ENCODE assay signal across 23 cellular contexts in genomic region chr4:159210975-159211374, GRCh38.
DNase-seq lines count a peak whose midpoint lies in the region; ATAC-seq and TF ChIP-seq lines count a peak whose summit lies in the region.
"Had no signal": no experiment of that assay in that cellular context is flagged by ENCODE, and none has a peak within 500 bp of the region (broad histone marks: within the 10 kb centered on the region; RNA-seq: fewer than 3 reads in every experiment).

No MANE protein-coding gene starts in this region.

- WGBS in IMR-90 (ENCODE audit: extremely low coverage in 2 of 2, insufficient read length in 1 of 2), 2 experiments, result 100% methylated on average over 1 of the region's 3 CpGs; no CpG with 5 or more reads in 1 of the 2 experiments
- no CpG with 5 or more reads among the region's 3 CpGs for WGBS in mesendoderm (ENCODE audit: extremely low coverage, insufficient coverage, low lambda C conversion rate)

- H3K79me2 ChIP-seq in mesendoderm (ENCODE audit: control insufficient read depth, insufficient read depth, low read length), result peaks cover 3% of the 10 kb centered on the region

- TF ChIP-seq CTCF in cardiac muscle cell (IDR thresholded peaks at IDR 0.05; ENCODE audit: low read depth, low read length), result no peak
- TF ChIP-seq CTCF in IMR-90 (conservative IDR thresholded peaks at IDR 0.05; ENCODE audit: low read depth, low read length), result no peak

- POLR2A ChIA-PET in IMR-90 (lab: Charles Lee; ENCODE audit: unreplicated experiment), result no interaction called here

- 0 out of 2 replicates have a peak, but pooled peaks cover 5% of the 10 kb centered on the region for H3K9me1 ChIP-seq in IMR-90 (ENCODE audit: insufficient read depth, low read length)

- H2AFZ ChIP-seq in IMR-90 (replicated peaks; ENCODE audit: low read length, poor library complexity), result no peak overlapping the region
- H2AFZ ChIP-seq: PC-9 had no signal

- no peak overlapping the region for H3K18ac ChIP-seq in IMR-90 (ENCODE audit: low read depth, low read length)
- no peak overlapping the region for H3K18ac ChIP-seq in mesendoderm (ENCODE audit: low read length)

- CTCF ChIA-PET in IMR-90 (lab: Yijun Ruan, JAX), result no interaction called here

- H3K14ac ChIP-seq in IMR-90 (replicated peaks; ENCODE audit: low read depth, low read length), result no peak overlapping the region

- H3K27ac ChIP-seq in cardiac muscle cell (peak overlapping the region; percentile 58), IMR-90 (ENCODE audit: insufficient read depth, low read length) (no peak overlapping the region), mesendoderm (ENCODE audit: low read depth, low read length) (no peak overlapping the region), skeletal muscle tissue (ENCODE audit: low read depth, low read length) (peak overlapping the region; percentile 23)
- H3K27ac ChIP-seq: HL-60, PC-9, SJSA1 had no signal

- no peak for TF ChIP-seq RAD21 in IMR-90 (IDR thresholded peaks at IDR 0.05; ENCODE audit: low read length)

- no peak overlapping the region for H4K8ac ChIP-seq in IMR-90 (ENCODE audit: low read depth in 2 of 2, low read length in 2 of 2)
- no peak overlapping the region for H4K8ac ChIP-seq in mesendoderm (ENCODE audit: low read depth, low read length)

- H3K4me1 ChIP-seq in cardiac muscle cell (ENCODE audit: low read depth) (peaks cover 45% of the 10 kb centered on the region), IMR-90 (ENCODE audit: control insufficient read depth, insufficient read depth, low read length) (peaks cover 3% of the 10 kb centered on the region), mesendoderm (ENCODE audit: control insufficient read depth, low read depth, low read length) (no peaks in the 10 kb centered on the region), skeletal muscle tissue (ENCODE audit: control insufficient read depth in 3 of 3, insufficient read depth in 3 of 3, low read length in 3 of 3) (peaks cover 8 to 19% (median 17%) of the 10 kb centered on the region in 3 donors)
- H3K4me1 ChIP-seq: BE2C had no signal

- H3K9me3 ChIP-seq in cardiac muscle cell (ENCODE audit: low read depth), result no peaks in the 10 kb centered on the region
- H3K9me3 ChIP-seq in IMR-90 (ENCODE audit: control insufficient read depth, insufficient read depth, low read length), result no peaks in the 10 kb centered on the region
- no peaks in the 10 kb centered on the region for H3K9me3 ChIP-seq in skeletal muscle tissue (ENCODE audit: control insufficient read depth in 3 of 3, low read length in 3 of 3)
- H3K9me3 ChIP-seq: BE2C, SJSA1 had no signal

- H2BK5ac ChIP-seq in IMR-90 (ENCODE audit: low read depth, low read length, poor library complexity, severe bottlenecking) (no peak overlapping the region), mesendoderm (ENCODE audit: low read length) (no peak overlapping the region)

- H3K9ac ChIP-seq in IMR-90 (ENCODE audit: low read depth, low read length), result no peak overlapping the region
- H3K9ac ChIP-seq in mesendoderm (ENCODE audit: low read length), result no peak overlapping the region
- H3K9ac ChIP-seq in skeletal muscle tissue (ENCODE audit: low read depth in 1 of 3, low read length in 3 of 3), result peak overlapping the region in 1 of 3 donors; percentile 15

- H3K23ac ChIP-seq in IMR-90 (ENCODE audit: low read depth, low read length), result 0 out of 2 replicates have a peak overlapping the region, but pooled peaks have one; percentile 31
- H3K23ac ChIP-seq in mesendoderm (ENCODE audit: low read length), result no peak overlapping the region

- H3K4me2 ChIP-seq in IMR-90 (ENCODE audit: low read depth, low read length) (no peak overlapping the region), mesendoderm (ENCODE audit: low read length) (no peak overlapping the region)
- H3K4me2 ChIP-seq: PC-9 had no signal

- no TSS peak for BruUV-seq in IMR-90 (replicated peaks; lab: Mats Ljungman, UMichigan)

- ATAC-seq in left cardiac atrium, result no peak
- no peak for ATAC-seq in IMR-90 (ENCODE audit: low read depth)
- ATAC-seq: Right ventricle myocardium inferior had no signal

- no peak overlapping the region for H3K56ac ChIP-seq in IMR-90 (ENCODE audit: extremely low read depth, insufficient read depth, low read length)
- H3K56ac ChIP-seq in mesendoderm (ENCODE audit: low read length), result no peak overlapping the region

- H2AK5ac ChIP-seq in IMR-90 (ENCODE audit: low read depth, low read length) (no peak overlapping the region), mesendoderm (ENCODE audit: low read length) (no peak overlapping the region)

- no peak overlapping the region for H2BK120ac ChIP-seq in IMR-90 (ENCODE audit: low read depth, low read length)
- H2BK120ac ChIP-seq in mesendoderm (ENCODE audit: low read depth, low read length), result no peak overlapping the region

- no peak overlapping the region for H2AK9ac ChIP-seq in IMR-90 (replicated peaks; ENCODE audit: low read depth, low read length, poor library complexity)

- peaks cover 16 to 32% of the 10 kb centered on the region in 2 experiments; a peak in 3 of 4 replicates for H3K79me1 ChIP-seq in IMR-90 (ENCODE audit: low read depth in 1 of 2, low read length in 2 of 2)
- peaks cover 7% of the 10 kb centered on the region for H3K79me1 ChIP-seq in mesendoderm (ENCODE audit: low read length)

- dilution Hi-C loops in IMR-90 (cut with HindIII; ENCODE audit: low sequenced_read_pairs, unreplicated experiment), result no loop called here

- H3K36me3 ChIP-seq in cardiac muscle cell (no peaks in the 10 kb centered on the region), IMR-90 (ENCODE audit: control insufficient read depth, insufficient read depth, low read length) (no peaks in the 10 kb centered on the region), mesendoderm (ENCODE audit: control insufficient read depth, insufficient read depth, low read length) (no peaks in the 10 kb centered on the region), skeletal muscle tissue (ENCODE audit: control insufficient read depth in 3 of 3, insufficient read depth in 3 of 3, low read length in 3 of 3) (no peaks in the 10 kb centered on the region)
- H3K36me3 ChIP-seq: BE2C, SJSA1 had no signal

- H3K27me3 ChIP-seq in cardiac muscle cell (no peaks in the 10 kb centered on the region), IMR-90 (ENCODE audit: control insufficient read depth, insufficient read depth, low read length) (no peaks in the 10 kb centered on the region), mesendoderm (ENCODE audit: insufficient read depth, low read length, poor library complexity) (no peaks in the 10 kb centered on the region), skeletal muscle tissue (ENCODE audit: control insufficient read depth in 3 of 3, insufficient read depth in 3 of 3, low read length in 3 of 3) (no peaks in the 10 kb centered on the region)
- H3K27me3 ChIP-seq: BE2C, SJSA1 had no signal

- H2BK20ac ChIP-seq in IMR-90 (ENCODE audit: low read depth, low read length), result no peak overlapping the region

- H3K4ac ChIP-seq in IMR-90 (ENCODE audit: low read depth, low read length), result no peak overlapping the region
- H3K4ac ChIP-seq in mesendoderm (ENCODE audit: low read depth, low read length), result no peak overlapping the region

- no peak overlapping the region for H4K91ac ChIP-seq in IMR-90 (ENCODE audit: insufficient read depth, low read depth, low read length)

- H4K5ac ChIP-seq in IMR-90 (ENCODE audit: low read depth, low read length) (no peak overlapping the region), mesendoderm (ENCODE audit: low read length) (no peak overlapping the region)

- no peak for TF ChIP-seq POLR2A in IMR-90 (IDR thresholded peaks at IDR 0.05; ENCODE audit: low read depth, low read length)

- no peak for DNase-seq in cardiac muscle cell (ENCODE audit: low read depth in 1 of 2, low spot score in 1 of 2)
- no peak for DNase-seq in left cardiac atrium
- no peak for DNase-seq in IMR-90
- peak; percentile 53 for DNase-seq in mesendoderm
- no peak for DNase-seq in dermis blood vessel endothelial cell
- DNase-seq in COR-L47 (lab: John Stamatoyannopoulos, UW), result no peak
- DNase-seq: 8988T; ACHN; BE2C; Calu3; CD8-positive, alpha-beta memory T cell; Karpas-422; NCI-H1092 treated with DMSO at 0.1 percent for 48 hours; NCI-H1436; NCI-H187; NCI-H2171 treated with DMSO at 0.1 percent for 48 hours; NCI-H524; NCI-H82; PC-9 had no signal

- H2BK15ac ChIP-seq in IMR-90 (ENCODE audit: low read depth, low read length) (no peak overlapping the region), mesendoderm (replicated peaks; ENCODE audit: low read depth) (no peak overlapping the region)

- intact Hi-C loops in left cardiac atrium (cut with DNase I), result loop anchor here in 1 of 2 donors (10.0 kb wide), 1 partner anchor 134 kb away; no protein-coding TSS in a partner anchor
- intact Hi-C loops in IMR-90 (cut with micrococcal nuclease), result no loop called here

- H3K4me3 ChIP-seq in cardiac muscle cell, result no peak overlapping the region
- no peak overlapping the region for H3K4me3 ChIP-seq in IMR-90 (ENCODE audit: insufficient read depth, low read depth, low read length)
- H3K4me3 ChIP-seq in mesendoderm (ENCODE audit: low read length), result no peak overlapping the region
- no peak overlapping the region for H3K4me3 ChIP-seq in skeletal muscle tissue (ENCODE audit: low read length in 3 of 3)
- H3K4me3 ChIP-seq: PC-9, SJSA1 had no signal

- H4K20me1 ChIP-seq in IMR-90 (ENCODE audit: insufficient read depth, low read length), result no peaks in the 10 kb centered on the region

- in situ Hi-C loops in IMR-90 (cut with MboI; ENCODE audit: low sequenced_read_pairs), result no loop called here

TF ChIP-seq in IMR-90, 13 proteins besides CTCF, POLR2A, EP300 and RAD21 (continues in another document):
- TF ChIP-seq CEBPB (IDR thresholded peaks at IDR 0.05; ENCODE audit: low read depth, low read length) (no peak), NFE2L2 (IDR thresholded peaks at IDR 0.05; ENCODE audit: low read depth, low read length) (no peak), MAFK (IDR thresholded peaks at IDR 0.05; ENCODE audit: low read depth, low read length) (no peak), FOS (IDR thresholded peaks at IDR 0.05; ENCODE audit: low read depth, low read length) (no peak), ELK1 (IDR thresholded peaks at IDR 0.05; ENCODE audit: borderline replicate concordance, low read depth, low read length) (no peak), MAZ (IDR thresholded peaks at IDR 0.05; ENCODE audit: borderline replicate concordance, low read depth, low read length) (no peak), CHD1 (IDR thresholded peaks at IDR 0.05; ENCODE audit: low read depth, low read length) (no peak), MXI1 (IDR thresholded peaks at IDR 0.05; ENCODE audit: borderline replicate concordance, low read depth, low read length) (no peak)

Comparison
In these comparisons a context has a peak if more than half of its experiments do, and no peak if none do; other contexts are left out.
1. H3K27ac ChIP-seq: peak in cardiac muscle cell (single experiment) and skeletal muscle tissue (single experiment); none in IMR-90 (single experiment) and mesendoderm (single experiment).